In the genomic region with DNA sequence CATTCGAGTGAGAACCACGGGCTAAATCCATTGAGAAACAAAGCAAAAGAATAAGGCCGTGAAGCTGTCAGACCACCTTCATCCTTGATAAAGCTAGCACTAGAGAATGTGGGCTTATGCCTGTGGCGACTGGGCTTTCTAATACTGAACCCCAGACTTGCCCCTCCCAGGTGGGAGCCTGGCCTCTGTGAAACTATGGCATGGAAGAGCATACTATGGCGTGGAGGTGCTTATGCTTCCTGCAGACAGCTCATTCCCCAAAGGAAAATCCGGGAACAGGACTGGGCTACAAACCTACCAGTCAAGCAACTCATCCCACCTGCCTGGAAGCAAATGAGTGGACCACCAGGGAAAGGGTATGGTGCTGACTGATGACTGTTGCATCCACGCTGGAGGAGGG, we compare ENCODE assay signal across 26 cellular contexts.
DNase-seq lines count a peak whose midpoint lies in the region; ATAC-seq and TF ChIP-seq lines count a peak whose summit lies in the region.
"Had no signal": no experiment of that assay in that cellular context is flagged by ENCODE, and none has a peak within 500 bp of the region (broad histone marks: within the 10 kb centered on the region; RNA-seq: fewer than 3 reads in every experiment).

No MANE protein-coding gene starts in this region.

- H3K27ac Mint-ChIP-seq in GM23338 (no peak overlapping the region), WTC11 (no peak overlapping the region)
- H3K27ac Mint-ChIP-seq: activated B cell treated with CpG ODN at 0.5 μM for 24 hours; activated T-cell treated with anti-CD3 and anti-CD28 coated beads, Interleukin-2, amount 50 U/mL, for 24 hours; CD8-positive, alpha-beta memory T cell; memory B cell had no signal

- no peak overlapping the region for H3K18ac ChIP-seq in neuronal stem cell (ENCODE audit: low read length)

- no peak overlapping the region for H4K8ac ChIP-seq in neuronal stem cell (ENCODE audit: low read depth, low read length)

- no peak overlapping the region for H2AK5ac ChIP-seq in neuronal stem cell (ENCODE audit: low read depth, low read length)

- POLR2A ChIA-PET in WTC11 (lab: Charles Lee), result no interaction called here

- H3K9me3 Mint-ChIP-seq in GM23338 (peaks cover 3% of the 10 kb centered on the region; the same call in 1 of the 3 replicates), WTC11 (no peaks in the 10 kb centered on the region)
- H3K9me3 Mint-ChIP-seq: activated T-cell treated with anti-CD3 and anti-CD28 coated beads, Interleukin-2, amount 50 U/mL, for 24 hours; CD8-positive, alpha-beta memory T cell had no signal

- ATAC-seq in GM23338 (peak; percentile 60), WTC11 (peak; percentile 50), GM21528 (IDR thresholded peaks at IDR 0.05; ENCODE audit: low FRiP score, unreplicated experiment) (no peak), GM18858 (IDR thresholded peaks at IDR 0.05; ENCODE audit: unreplicated experiment) (no peak)
- ATAC-seq: left lobe of liver had no signal

- DNase-seq in GM23338 (ENCODE audit: low spot score) (no peak), WTC11 (ENCODE audit: low spot score) (no peak), neuronal stem cell (ENCODE audit: low spot score) (no peak), SIG-M5 (lab: John Stamatoyannopoulos, UW) (no peak), MM.1S (no peak)
- DNase-seq: activated B cell treated with CpG ODN at 0.5 μM for 24 hours; activated CD4-positive, alpha-beta T cell treated with anti-CD3 and anti-CD28 coated beads, Interleukin-2, amount 50 U/mL, for 1 hour; activated gamma-delta T cell treated with Interleukin-2 at 50 U/mL for 16 hours; activated T-cell treated with anti-CD3 and anti-CD28 coated beads, Interleukin-2, amount 50 U/mL, for 24 hours; BE2C; CD8-positive, alpha-beta memory T cell; effector CD4-positive, alpha-beta T cell; NCI-H1417 treated with DMSO at 0.1 percent for 48 hours; NCI-H345; NCI-H69; right lobe of liver; stimulated activated CD4-positive, alpha-beta T cell treated with anti-CD3 and anti-CD28 coated beads, Interleukin-4, amount 100 ng/mL, for 1 hour; stomach; tibial artery had no signal

- H3K4me2 ChIP-seq in GM23338 (peak overlapping the region; percentile 55), neuronal stem cell (ENCODE audit: insufficient read depth, low read length, poor library complexity, severe bottlenecking) (no peak overlapping the region), MM.1S (ENCODE audit: low read depth, low read length) (no peak overlapping the region)

- no peaks in the 10 kb centered on the region for H3K79me2 ChIP-seq in GM23338 (replicated peaks; ENCODE audit: insufficient read depth)
- no peaks in the 10 kb centered on the region for H3K79me2 ChIP-seq in MM.1S (ENCODE audit: low read length)

- no peak overlapping the region for H2BK5ac ChIP-seq in neuronal stem cell (ENCODE audit: low read length)

- H3K27me3 Mint-ChIP-seq in GM23338 (ENCODE audit: insufficient read depth, low read depth, poor library complexity), result peaks cover 12% of the 10 kb centered on the region
- peaks cover 4% of the 10 kb centered on the region; the same call in 1 of the 2 replicates for H3K27me3 Mint-ChIP-seq in WTC11 (ENCODE audit: low read depth)

- H3K27me3 ChIP-seq in GM23338 (ENCODE audit: insufficient read depth) (no peaks in the 10 kb centered on the region), neuronal stem cell (ENCODE audit: control insufficient read depth in 3 of 3, insufficient read depth in 3 of 3, low read depth in 1 of 3, low read length in 3 of 3) (no peaks in the 10 kb centered on the region), MM.1S (replicated peaks; ENCODE audit: insufficient read depth, low read length) (no peaks in the 10 kb centered on the region)
- H3K27me3 ChIP-seq: BE2C, right lobe of liver, SJSA1, stomach, tibial artery, vagina had no signal

- no peak overlapping the region; the same call in 1 of the 2 replicates for H2AFZ ChIP-seq in GM23338
- H2AFZ ChIP-seq in neuronal stem cell (ENCODE audit: low read length), result peak overlapping the region; percentile 24
- no peak overlapping the region for H2AFZ ChIP-seq in MM.1S (ENCODE audit: low read length)

- H3K4me3 Mint-ChIP-seq in GM23338 (no peak overlapping the region), WTC11 (no peak overlapping the region)
- H3K4me3 Mint-ChIP-seq: activated B cell treated with CpG ODN at 0.5 μM for 24 hours; activated T-cell treated with anti-CD3 and anti-CD28 coated beads, Interleukin-2, amount 50 U/mL, for 24 hours; CD8-positive, alpha-beta memory T cell; memory B cell had no signal

- TF ChIP-seq CTCF in GM23338 (conservative IDR thresholded peaks at IDR 0.05; ENCODE audit: low read depth in 2 of 2) (no peak), WTC11 (IDR thresholded peaks at IDR 0.05) (no peak), MM.1S (IDR thresholded peaks at IDR 0.05; ENCODE audit: low read length) (no peak)

- H4K20me1 ChIP-seq in GM23338 (replicated peaks; ENCODE audit: insufficient read depth) (no peaks in the 10 kb centered on the region), MM.1S (ENCODE audit: insufficient read depth, low read length) (no peaks in the 10 kb centered on the region)

- H3K36me3 Mint-ChIP-seq in GM23338 (ENCODE audit: low read depth) (no peaks in the 10 kb centered on the region), WTC11 (no peaks in the 10 kb centered on the region)
- H3K36me3 Mint-ChIP-seq: CD8-positive, alpha-beta memory T cell; memory B cell had no signal

- H3K79me1 ChIP-seq in neuronal stem cell (ENCODE audit: low read depth, low read length), result no peaks in the 10 kb centered on the region

- peaks cover 26% of the 10 kb centered on the region for H3K4me1 Mint-ChIP-seq in GM23338
- H3K4me1 Mint-ChIP-seq in WTC11, result peaks cover 27% of the 10 kb centered on the region
- H3K4me1 Mint-ChIP-seq: activated B cell treated with CpG ODN at 0.5 μM for 24 hours; CD8-positive, alpha-beta memory T cell had no signal

- no peak overlapping the region for H3K9ac ChIP-seq in neuronal stem cell (ENCODE audit: low read depth, low read length, poor library complexity)
- no peak overlapping the region for H3K9ac ChIP-seq in MM.1S (ENCODE audit: low read length)

- no peak overlapping the region for H3K23ac ChIP-seq in neuronal stem cell (ENCODE audit: low read depth, low read length, poor library complexity)

- H2BK15ac ChIP-seq in neuronal stem cell (ENCODE audit: low read length), result no peak overlapping the region

- H3K36me3 ChIP-seq in GM23338 (ENCODE audit: insufficient read depth) (no peaks in the 10 kb centered on the region), neuronal stem cell (replicated peaks in 1 of 2; ENCODE audit: control insufficient read depth in 2 of 2, insufficient read depth in 2 of 2, low read length in 2 of 2) (no peaks in the 10 kb centered on the region), MM.1S (replicated peaks; ENCODE audit: insufficient read depth, low read length) (no peaks in the 10 kb centered on the region)
- H3K36me3 ChIP-seq: BE2C, right lobe of liver, SJSA1, stomach, tibial artery, vagina had no signal

- no CpG with 5 or more reads among the region's 7 CpGs for WGBS in neuronal stem cell (ENCODE audit: extremely low coverage in 2 of 2, insufficient read length in 2 of 2, insufficient replicate concordance in 1 of 2), 2 donors

- H3K9me2 ChIP-seq in GM23338 (ENCODE audit: insufficient read depth) (peaks cover 5% of the 10 kb centered on the region; the same call in 1 of the 2 replicates), MM.1S (replicated peaks; ENCODE audit: insufficient read depth, low read length) (no peaks in the 10 kb centered on the region)

- no peak overlapping the region for H2BK120ac ChIP-seq in neuronal stem cell (ENCODE audit: low read depth, low read length)

- H3K4ac ChIP-seq in neuronal stem cell (ENCODE audit: low read length), result no peak overlapping the region

- no peak overlapping the region for H3K14ac ChIP-seq in neuronal stem cell (ENCODE audit: low read length)

- H3K9me3 ChIP-seq in neuronal stem cell (replicated peaks in 1 of 2; ENCODE audit: control insufficient read depth in 2 of 2, insufficient read depth in 1 of 2, low read depth in 1 of 2, low read length in 2 of 2), result no peaks in the 10 kb centered on the region
- no peaks in the 10 kb centered on the region for H3K9me3 ChIP-seq in MM.1S (replicated peaks; ENCODE audit: insufficient read depth, low read length)
- H3K9me3 ChIP-seq: right lobe of liver, SJSA1, stomach, tibial artery, vagina had no signal

- H3K4me1 ChIP-seq in GM23338 (ENCODE audit: insufficient read depth) (peaks cover 18% of the 10 kb centered on the region), neuronal stem cell (ENCODE audit: control insufficient read depth in 2 of 2, insufficient read depth in 1 of 2, low read depth in 1 of 2, low read length in 2 of 2) (peaks cover 0 to 6% of the 10 kb centered on the region in 2 donors), MM.1S (ENCODE audit: low read length) (0 out of 2 replicates have a peak, but pooled peaks cover 3% of the 10 kb centered on the region)
- H3K4me1 ChIP-seq: BE2C, right lobe of liver, SJSA1, stomach, tibial artery, vagina had no signal

- H3F3A ChIP-seq in GM23338 (replicated peaks; ENCODE audit: low read depth), result no peaks in the 10 kb centered on the region
- no peaks in the 10 kb centered on the region for H3F3A ChIP-seq in MM.1S (ENCODE audit: insufficient read depth, low read length)

- no peak overlapping the region for H3K27ac ChIP-seq in GM23338 (ENCODE audit: low read depth)
- peak overlapping the region; percentile 81 for H3K27ac ChIP-seq in cingulate gyrus (ENCODE audit: low read depth, low read length)
- no peak overlapping the region for H3K27ac ChIP-seq in neuronal stem cell (replicated peaks; ENCODE audit: low read length)
- no peak overlapping the region for H3K27ac ChIP-seq in MM.1S (ENCODE audit: low read length)
- H3K27ac ChIP-seq: right lobe of liver, SJSA1, stomach, tibial artery, vagina had no signal

- no peak overlapping the region for H3K4me3 ChIP-seq in GM23338
- H3K4me3 ChIP-seq in neuronal stem cell (ENCODE audit: low read length in 2 of 2), result no peak overlapping the region
- H3K4me3 ChIP-seq in MM.1S (ENCODE audit: low read length), result no peak overlapping the region
- H3K4me3 ChIP-seq: right lobe of liver, SJSA1, stomach, tibial artery, vagina had no signal

- H2BK12ac ChIP-seq in neuronal stem cell (ENCODE audit: low read length), result no peak overlapping the region

- no peak overlapping the region for H4K91ac ChIP-seq in neuronal stem cell (ENCODE audit: low read depth, low read length, poor library complexity)

- CTCF ChIA-PET in WTC11 (lab: Charles Lee), result interaction anchor here (1.0 to 1.4 kb wide), 2 partner anchors 188 to 250 kb away, joined by 4 read pairs; no protein-coding TSS in a partner anchor

TF ChIP-seq in GM23338, 12 proteins besides CTCF, POLR2A, EP300 and RAD21 (continues in another document):
- TF ChIP-seq ZNF114 (CRISPR knock-in tag; IDR thresholded peaks at IDR 0.05), result no peak
- TF ChIP-seq ZNF331 (CRISPR knock-in tag; IDR thresholded peaks at IDR 0.05; ENCODE audit: low read depth), result no peak
- TF ChIP-seq EZH2 (IDR thresholded peaks at IDR 0.05; ENCODE audit: low read depth, unreplicated experiment), result no peak

Comparison
In these comparisons a context has a peak if more than half of its experiments do, and no peak if none do; other contexts are left out.
1. ATAC-seq: peak in GM23338 (single experiment) and WTC11 (single experiment); none in GM21528 (single experiment) and GM18858 (single experiment).